In the genomic region with DNA sequence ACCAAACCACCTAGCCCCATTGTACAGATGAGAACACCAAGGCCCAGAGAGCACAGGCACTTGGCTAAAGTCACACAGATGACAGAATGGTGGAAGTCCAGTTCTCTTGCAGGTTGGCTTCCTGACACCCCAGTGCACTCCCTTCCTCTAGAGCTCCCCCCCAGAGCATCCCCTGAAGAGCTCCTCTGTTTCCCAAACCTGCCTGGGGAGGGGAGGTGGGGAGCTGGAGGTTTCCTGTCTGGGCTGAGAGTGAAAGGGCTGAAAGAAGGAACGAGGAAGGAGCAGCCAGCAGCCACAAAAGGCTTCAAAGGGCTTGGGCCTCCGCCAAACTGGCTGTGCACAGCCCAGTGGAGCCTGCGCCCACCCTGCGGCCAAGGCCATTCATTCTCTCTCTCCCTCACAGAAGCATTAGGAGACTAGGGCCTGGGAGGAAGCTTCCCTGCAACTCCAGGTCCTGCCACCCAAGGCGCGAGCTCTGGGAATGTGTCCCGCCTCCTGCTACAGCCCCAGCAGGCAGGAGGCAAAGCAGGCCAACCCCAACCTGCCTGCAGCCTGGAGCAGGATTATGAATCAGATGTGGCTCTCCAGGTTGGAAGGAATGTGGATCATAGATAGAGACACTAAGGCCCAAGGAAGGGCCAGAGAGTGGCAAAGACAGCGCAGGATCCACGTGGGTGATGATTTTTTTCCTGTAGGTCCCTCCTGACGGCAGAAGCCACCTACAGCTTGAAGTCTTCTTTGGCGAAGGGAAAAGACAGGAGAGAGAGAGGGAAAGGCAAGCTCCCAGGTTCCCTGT, we compare ENCODE assay signal across 10 cellular contexts. TPM values are rescaled to one million over a fixed set of nuclear protein-coding genes. Genes with fewer than 3 reads are reported as not detected.
DNase-seq lines count a peak whose midpoint lies in the region; ATAC-seq and TF ChIP-seq lines count a peak whose summit lies in the region.
"Had no signal": no experiment of that assay in that cellular context is flagged by ENCODE, and none has a peak within 500 bp of the region (broad histone marks: within the 10 kb centered on the region; RNA-seq: fewer than 3 reads in every experiment).

No MANE protein-coding gene starts in this region.

- no peak for TF ChIP-seq POLR2A in gastroesophageal sphincter (IDR thresholded peaks at IDR 0.05)

- H3K4me2 ChIP-seq in GM23338 (peak overlapping the region; percentile 92), SK-N-SH (no peak overlapping the region)

- no peak overlapping the region for H3K27ac ChIP-seq in GM23338 (ENCODE audit: low read depth)
- no peak overlapping the region for H3K27ac ChIP-seq in SK-N-SH (ENCODE audit: low read depth in 2 of 2, low read length in 1 of 2)
- no peak overlapping the region for H3K27ac ChIP-seq in gastroesophageal sphincter

- H2AFZ ChIP-seq in GM23338 (peak overlapping the region; percentile 98), SK-N-SH (ENCODE audit: low read depth) (no peak overlapping the region)

- H3K9me2 ChIP-seq in GM23338 (ENCODE audit: insufficient read depth) (no peaks in the 10 kb centered on the region; the same call in 1 of the 2 replicates), SK-N-SH (no peaks in the 10 kb centered on the region)

- peaks cover 7% of the 10 kb centered on the region for H3F3A ChIP-seq in GM23338 (replicated peaks; ENCODE audit: low read depth)
- no peaks in the 10 kb centered on the region for H3F3A ChIP-seq in SK-N-SH (replicated peaks; ENCODE audit: insufficient read depth)

- H3K9me3 Mint-ChIP-seq in GM23338 (peaks cover 24% of the 10 kb centered on the region), osteocyte (ENCODE audit: unreplicated experiment) (no peaks in the 10 kb centered on the region)

- WGBS in SK-N-SH (ENCODE audit: low lambda C conversion rate), result 14% methylated on average over 10 of the region's 11 CpGs
- 20 to 50% methylated on average over 1 to 2 of the region's 11 CpGs for WGBS in gastroesophageal sphincter (ENCODE audit: low coverage in 1 of 2), 2 donors

- DNase-seq in GM23338 (ENCODE audit: low spot score), result peak; percentile 78
- DNase-seq in SK-N-SH, result peak; percentile 11
- DNase-seq in fibroblast of pulmonary artery (ENCODE audit: low read depth), result peak; percentile 14
- DNase-seq in osteocyte (ENCODE audit: extremely low spot score, unreplicated experiment), result peak; percentile 81
- DNase-seq in GM13976 (ENCODE audit: low spot score), result no peak
- DNase-seq in NCI-H345 treated with DMSO at 0.1 percent for 48 hours (lab: John Stamatoyannopoulos, UW; ENCODE audit: unreplicated experiment), result no peak
- DNase-seq: activated CD4-positive, alpha-beta T cell treated with anti-CD3 and anti-CD28 coated beads, Interleukin-2, amount 50 U/mL, for 1 hour; NCI-H446 treated with DMSO at 0.1 percent for 48 hours had no signal

- H3K27ac Mint-ChIP-seq in GM23338, result no peak overlapping the region
- no peak overlapping the region for H3K27ac Mint-ChIP-seq in osteocyte (ENCODE audit: unreplicated experiment)

- H3K79me2 ChIP-seq in GM23338 (replicated peaks; ENCODE audit: insufficient read depth), result no peaks in the 10 kb centered on the region
- no peaks in the 10 kb centered on the region for H3K79me2 ChIP-seq in SK-N-SH (ENCODE audit: insufficient read depth)

- H3K27me3 Mint-ChIP-seq in GM23338 (ENCODE audit: insufficient read depth, low read depth, poor library complexity) (peaks cover 45% of the 10 kb centered on the region), osteocyte (ENCODE audit: unreplicated experiment) (peaks cover 44% of the 10 kb centered on the region)

- peak overlapping the region; percentile 85 for H3K4me3 Mint-ChIP-seq in GM23338
- H3K4me3 Mint-ChIP-seq in osteocyte (ENCODE audit: unreplicated experiment), result peak overlapping the region; percentile 45

- H3K36me3 ChIP-seq in GM23338 (ENCODE audit: insufficient read depth), result no peaks in the 10 kb centered on the region
- H3K36me3 ChIP-seq in SK-N-SH (replicated peaks in 1 of 2; ENCODE audit: control insufficient read depth in 1 of 2, insufficient read depth in 2 of 2, low read length in 1 of 2), result no peaks in the 10 kb centered on the region
- no peaks in the 10 kb centered on the region for H3K36me3 ChIP-seq in gastroesophageal sphincter

- H4K20me1 ChIP-seq in GM23338 (replicated peaks; ENCODE audit: insufficient read depth), result no peaks in the 10 kb centered on the region
- H4K20me1 ChIP-seq in SK-N-SH (ENCODE audit: insufficient read depth), result no peaks in the 10 kb centered on the region

- H3K27me3 ChIP-seq in GM23338 (ENCODE audit: insufficient read depth) (peaks cover 43% of the 10 kb centered on the region), SK-N-SH (ENCODE audit: insufficient read depth) (peaks cover 55% of the 10 kb centered on the region), gastroesophageal sphincter (peaks cover 87% of the 10 kb centered on the region)

- H3K36me3 Mint-ChIP-seq in GM23338 (ENCODE audit: low read depth), result peaks cover 3% of the 10 kb centered on the region; the same call in 2 of the 3 replicates
- H3K36me3 Mint-ChIP-seq in osteocyte (ENCODE audit: unreplicated experiment), result no peaks in the 10 kb centered on the region

- no peak for TF ChIP-seq CTCF in GM23338 (conservative IDR thresholded peaks at IDR 0.05; ENCODE audit: low read depth in 2 of 2)
- TF ChIP-seq CTCF in SK-N-SH (IDR thresholded peaks at IDR 0.05), result no peak
- TF ChIP-seq CTCF in fibroblast of pulmonary artery (IDR thresholded peaks at IDR 0.05; ENCODE audit: low read length, missing control alignments), result no peak
- TF ChIP-seq CTCF in osteocyte (IDR thresholded peaks at IDR 0.05), result no peak
- no peak for TF ChIP-seq CTCF in gastroesophageal sphincter (IDR thresholded peaks at IDR 0.05)
- no peak for TF ChIP-seq CTCF in GM13976 (IDR thresholded peaks at IDR 0.05; ENCODE audit: borderline replicate concordance, control extremely low read depth, extremely low read depth, insufficient read depth, missing control alignments)

- CTCF ChIA-PET in SK-N-SH (lab: Yijun Ruan, JAX), result interaction anchor here (0.6 to 0.9 kb wide), 3 partner anchors 169 to 1244 kb away, joined by 3 read pairs; no protein-coding TSS in a partner anchor

- in situ Hi-C loops in GM13976 (cut with MboI; ENCODE audit: low sequenced_read_pairs, unreplicated experiment), result no loop called here

- H3K9me3 ChIP-seq in SK-N-SH, result no peaks in the 10 kb centered on the region
- H3K9me3 ChIP-seq in gastroesophageal sphincter, result peaks cover 0 to 28% (median 0%) of the 10 kb centered on the region in 3 donors

- H3K9ac ChIP-seq in SK-N-SH, result no peak overlapping the region

- TF ChIP-seq EP300 in SK-N-SH (IDR thresholded peaks at IDR 0.05; ENCODE audit: borderline replicate concordance in 1 of 2, low read depth in 1 of 2, low read length in 1 of 2), result no peak
- TF ChIP-seq EP300 in gastroesophageal sphincter (IDR thresholded peaks at IDR 0.05), result no peak

- ATAC-seq in GM23338, result peak; percentile 64
- no peak for ATAC-seq in GM21737 (IDR thresholded peaks at IDR 0.05; ENCODE audit: unreplicated experiment)
- ATAC-seq in gastroesophageal sphincter, result no peak

- no peak for TF ChIP-seq RAD21 in SK-N-SH (IDR thresholded peaks at IDR 0.05; ENCODE audit: low read length)

- H3K4me3 ChIP-seq in GM23338, result peak overlapping the region; percentile 73
- no peak overlapping the region for H3K4me3 ChIP-seq in SK-N-SH (ENCODE audit: low read depth in 2 of 2, low read length in 1 of 2)
- H3K4me3 ChIP-seq in fibroblast of pulmonary artery (replicated peaks; ENCODE audit: low read depth, low read length), result no peak overlapping the region
- no peak overlapping the region for H3K4me3 ChIP-seq in gastroesophageal sphincter

- H3K4me1 ChIP-seq in GM23338 (ENCODE audit: insufficient read depth) (peaks cover 16% of the 10 kb centered on the region; the same call in 1 of the 2 replicates), SK-N-SH (ENCODE audit: control insufficient read depth in 1 of 2, insufficient read depth in 2 of 2, low read depth in 1 of 2, low read length in 1 of 2) (no peaks in the 10 kb centered on the region), gastroesophageal sphincter (peaks cover 0 to 14% (median 3%) of the 10 kb centered on the region in 3 donors)

- POLR2A ChIA-PET in SK-N-SH (lab: Yijun Ruan, JAX), result no interaction called here

- H3K4me1 Mint-ChIP-seq in GM23338 (peaks cover 14% of the 10 kb centered on the region), osteocyte (ENCODE audit: unreplicated experiment) (peaks cover 10% of the 10 kb centered on the region)

TF ChIP-seq in GM23338, 12 proteins besides CTCF, POLR2A, EP300 and RAD21 (continues in another document):
- no peak for TF ChIP-seq ETS1 (IDR thresholded peaks at IDR 0.05)

TF ChIP-seq in SK-N-SH, 30 proteins besides CTCF, POLR2A, EP300 and RAD21 (continues in another document):
- TF ChIP-seq RFX5 (IDR thresholded peaks at IDR 0.05; ENCODE audit: low read length) (no peak), IRF3 (IDR thresholded peaks at IDR 0.05; ENCODE audit: low read depth, low read length) (no peak)

RNA-seq across cellular contexts. Expression of gene SLC13A5, which starts 0.9 kb away (rescaled TPM):
- 1.4 and 2.3 TPM in 2 replicates for total RNA-seq in GM23338 (2014; rRNA removed; shearing (Covaris generic))
- 0.38 and 1.2 TPM in 2 replicates for polyA plus RNA-seq in GM23338 (2016; fragmentation: Nextera tagmentation; extraction: Ambion mirVana)
- polyA plus RNA-seq in SK-N-SH (2012; rRNA removed), result not detected in 2 replicates
- not detected in 2 replicates for polyA plus RNA-seq in SK-N-SH (2012; cell fraction: cytosol; rRNA removed)
- not detected in 2 replicates for polyA plus RNA-seq in SK-N-SH (2012; cell fraction: nucleus; rRNA removed)
- not detected in 2 replicates for total RNA-seq in osteocyte
- total RNA-seq in gastroesophageal sphincter, result under 1 TPM in 1 of 4 donors, not detected in 3; 0.39 TPM

RNA-seq across cellular contexts. Expression of gene XAF1, which starts 43.6 kb away (rescaled TPM):
- not detected in 2 replicates for total RNA-seq in GM23338 (2014; rRNA removed; shearing (Covaris generic))
- not detected in 2 replicates for polyA plus RNA-seq in GM23338 (2016; fragmentation: Nextera tagmentation; extraction: Ambion mirVana)
- polyA plus RNA-seq in SK-N-SH (2012; rRNA removed), result 0.02 and 0.03 TPM in 2 replicates
- 0.01 TPM in 2 replicates for polyA plus RNA-seq in SK-N-SH (2012; cell fraction: cytosol; rRNA removed)
- 0.23 and 0.35 TPM in 2 replicates for polyA plus RNA-seq in SK-N-SH (2012; cell fraction: nucleus; rRNA removed)
- 0.91 and 1.5 TPM in 2 replicates for total RNA-seq in osteocyte
- total RNA-seq in gastroesophageal sphincter, result 10 to 100 TPM; 11.0 to 40.9 (median 19.1) TPM

Comparison
In these comparisons a context has a peak if more than half of its experiments do, and no peak if none do; other contexts are left out.
1. DNase-seq: peak in GM23338 (single experiment), SK-N-SH (single experiment), fibroblast of pulmonary artery (single experiment) and osteocyte (single experiment); none in GM13976 (single experiment) and NCI-H345 treated with DMSO at 0.1 percent for 48 hours (single experiment).